Comparison of ENCODE assay signal across 26 cellular contexts in genomic region chr14:70730393-70730792, GRCh38.
DNase-seq lines count a peak whose midpoint lies in the region; ATAC-seq, FAIRE-seq and TF ChIP-seq lines count a peak whose summit lies in the region.
"Had no signal": no experiment of that assay in that cellular context is flagged by ENCODE, and none has a peak within 500 bp of the region (broad histone marks: within the 10 kb centered on the region; RNA-seq: fewer than 3 reads in every experiment).

No MANE protein-coding gene starts in this region.

- FAIRE-seq in HepG2 (lab: Jason Lieb, UNC), result no peak
- FAIRE-seq: A204.1, GM12878, GM12892, GM18507 had no signal

- H3K9ac ChIP-seq in HepG2 (ENCODE audit: insufficient read depth, low read depth, low read length), result no peak overlapping the region
- H3K9ac ChIP-seq: BLaER1 had no signal

- ATAC-seq in WTC11 (no peak), HepG2 (no peak), GM19455 (IDR thresholded peaks at IDR 0.05; ENCODE audit: unreplicated experiment) (no peak)
- ATAC-seq: GM12878 had no signal

- POLR2A ChIA-PET in WTC11 (lab: Charles Lee) (no interaction called here), HepG2 (lab: Yijun Ruan, JAX) (no interaction called here)

- intact Hi-C loops in HepG2 (cut with micrococcal nuclease; ENCODE audit: unreplicated experiment), result no loop called here

- H3K27ac ChIP-seq in HepG2 (ENCODE audit: extremely low read length, insufficient read depth, low read length), result no peak overlapping the region
- H3K27ac ChIP-seq: BLaER1 had no signal

- TF ChIP-seq EP300 in HepG2 (IDR thresholded peaks at IDR 0.05; ENCODE audit: low read depth in 2 of 2, low read length in 2 of 2), result no peak
- TF ChIP-seq EP300 in HepG2 (CRISPR knock-in tag; IDR thresholded peaks at IDR 0.05; ENCODE audit: borderline replicate concordance), result no peak

- H3K36me3 ChIP-seq in HepG2 (replicated peaks in 1 of 2; ENCODE audit: control insufficient read depth in 1 of 2, insufficient read depth in 2 of 2, low read length in 2 of 2), result peaks cover 9 to 47% of the 10 kb centered on the region in 2 experiments
- H3K36me3 ChIP-seq: BE2C had no signal

- peaks cover 54% of the 10 kb centered on the region for H3K36me3 Mint-ChIP-seq in WTC11
- H3K36me3 Mint-ChIP-seq in glutamatergic neuron (ENCODE audit: unreplicated experiment), result peaks cover 6% of the 10 kb centered on the region
- H3K36me3 Mint-ChIP-seq: CD14-positive monocyte had no signal

- H3K9me3 Mint-ChIP-seq in WTC11 (no peaks in the 10 kb centered on the region), glutamatergic neuron (ENCODE audit: unreplicated experiment) (peaks cover 8% of the 10 kb centered on the region)
- H3K9me3 Mint-ChIP-seq: CD4-positive, alpha-beta memory T cell; CD4-positive, CD25-positive, alpha-beta regulatory T cell; CD8-positive, alpha-beta memory T cell had no signal

- BruUV-seq in HepG2 (replicated peaks; lab: Mats Ljungman, UMichigan), result no TSS peak

- H3K4me1 Mint-ChIP-seq in WTC11 (no peaks in the 10 kb centered on the region), glutamatergic neuron (ENCODE audit: low read depth, unreplicated experiment) (peaks cover 18% of the 10 kb centered on the region)
- H3K4me1 Mint-ChIP-seq: CD14-positive monocyte; CD4-positive, alpha-beta memory T cell; CD4-positive, CD25-positive, alpha-beta regulatory T cell; CD8-positive, alpha-beta memory T cell had no signal

- in situ Hi-C loops in HepG2 (cut with HindIII; ENCODE audit: extremely low pct_ligation_motif_present, low pct_unique_long_range_greater_than_20kb), result no loop called here

- WGBS in HepG2 (ENCODE audit: low lambda C conversion rate), result 97% methylated on average over 11 of the region's 17 CpGs

- H3K9me3 ChIP-seq in HepG2 (ENCODE audit: low read length), result no peaks in the 10 kb centered on the region
- H3K9me3 ChIP-seq: BE2C, BLaER1 had no signal

- H3K27me3 Mint-ChIP-seq in WTC11 (ENCODE audit: low read depth) (no peaks in the 10 kb centered on the region), glutamatergic neuron (ENCODE audit: unreplicated experiment) (peaks cover 2% of the 10 kb centered on the region)
- H3K27me3 Mint-ChIP-seq: CD4-positive, alpha-beta memory T cell; CD4-positive, CD25-positive, alpha-beta regulatory T cell; CD8-positive, alpha-beta memory T cell had no signal

- CTCF ChIA-PET in WTC11 (lab: Charles Lee), result no interaction called here
- CTCF ChIA-PET in HepG2 (lab: Yijun Ruan, JAX; ENCODE audit: low intra/inter-chr PET ratio, low total read pairs), result no interaction called here

- no peak overlapping the region for H3K27ac Mint-ChIP-seq in WTC11
- no peak overlapping the region for H3K27ac Mint-ChIP-seq in glutamatergic neuron (ENCODE audit: unreplicated experiment)
- H3K27ac Mint-ChIP-seq: CD14-positive monocyte; CD4-positive, alpha-beta memory T cell; CD4-positive, CD25-positive, alpha-beta regulatory T cell; CD8-positive, alpha-beta memory T cell had no signal

- no peak for TF ChIP-seq RAD21 in HepG2 (CRISPR knock-in tag; IDR thresholded peaks at IDR 0.05)

- TF ChIP-seq CTCF in WTC11 (IDR thresholded peaks at IDR 0.05), result no peak
- TF ChIP-seq CTCF in HepG2 (CRISPR knock-in tag; IDR thresholded peaks at IDR 0.05), result no peak
- no peak for TF ChIP-seq CTCF in glutamatergic neuron (IDR thresholded peaks at IDR 0.05; ENCODE audit: partially characterized antibody, unreplicated experiment)

- H2AFZ ChIP-seq in HepG2 (ENCODE audit: low read length), result no peak overlapping the region

- H3K4me2 ChIP-seq in HepG2 (ENCODE audit: low read depth, low read length), result no peak overlapping the region
- H3K4me2 ChIP-seq: BLaER1 had no signal

- H4K20me1 ChIP-seq in HepG2 (ENCODE audit: insufficient read depth, low read length), result no peaks in the 10 kb centered on the region
- H4K20me1 ChIP-seq: BLaER1 had no signal

- H3K4me1 ChIP-seq in HepG2 (ENCODE audit: insufficient read depth, low read length), result no peaks in the 10 kb centered on the region

- H3K79me2 ChIP-seq in HepG2 (ENCODE audit: insufficient read depth, low read length), result no peaks in the 10 kb centered on the region

- H3K4me3 ChIP-seq in HepG2 (replicated peaks in 1 of 3; ENCODE audit: insufficient read depth in 1 of 3, low read depth in 2 of 3, low read length in 3 of 3), result no peak overlapping the region
- H3K4me3 ChIP-seq: BLaER1, GM12878 had no signal

- H3K4me3 Mint-ChIP-seq in WTC11, result no peak overlapping the region
- no peak overlapping the region for H3K4me3 Mint-ChIP-seq in glutamatergic neuron (ENCODE audit: unreplicated experiment)
- H3K4me3 Mint-ChIP-seq: CD14-positive monocyte; CD4-positive, alpha-beta memory T cell; CD4-positive, CD25-positive, alpha-beta regulatory T cell; CD8-positive, alpha-beta memory T cell had no signal

- no peaks in the 10 kb centered on the region for H3K27me3 ChIP-seq in HepG2 (ENCODE audit: control insufficient read depth in 1 of 2, insufficient read depth in 2 of 2, low read length in 2 of 2)
- H3K27me3 ChIP-seq: BE2C, BLaER1 had no signal

- TF ChIP-seq POLR2A in HepG2 (IDR thresholded peaks at IDR 0.05; ENCODE audit: insufficient read depth in 1 of 2, low read depth in 2 of 2, low read length in 2 of 2), result no peak

- DNase-seq in WTC11 (ENCODE audit: low spot score) (no peak), HepG2 (ENCODE audit: low spot score) (no peak), T-helper 2 cell (no peak), glutamatergic neuron (no peak)
- DNase-seq: 8988T; ACHN; BE2C; C1 segment of cervical spinal cord; CD4-positive, alpha-beta memory T cell; CD4-positive, CD25-positive, alpha-beta regulatory T cell; CD8-positive, alpha-beta memory T cell; COR-L47; DMS 273 treated with DMSO at 0.1 percent for 48 hours; DMS153; DMS53; DMS79; DND-41; EL; GDM1 had no signal

TF ChIP-seq in WTC11, 78 proteins besides CTCF, POLR2A, EP300 and RAD21:
- no peak for TF ChIP-seq SMAD4 (CRISPR knock-in tag; IDR thresholded peaks at IDR 0.05)
- 0 out of 2 replicates have a peak, but pooled peaks have one; percentile 27 for TF ChIP-seq RELA (CRISPR knock-in tag; IDR thresholded peaks at IDR 0.05; ENCODE audit: borderline replicate concordance)
TF ChIP-seq in WTC11: peak in this region for 1.

TF ChIP-seq in HepG2, 621 proteins besides CTCF, POLR2A, EP300 and RAD21:
- no peak for TF ChIP-seq HNRNPLL (IDR thresholded peaks at IDR 0.05; ENCODE audit: low read depth, low read length, poor library complexity, severe bottlenecking)
- TF ChIP-seq AGO2 (optimal IDR thresholded peaks at IDR 0.05; ENCODE audit: low read depth, low read length), result peak; percentile 23
- no peak for TF ChIP-seq ELF4 (CRISPR knock-in tag; IDR thresholded peaks at IDR 0.05; ENCODE audit: borderline replicate concordance)

Comparison
In these comparisons a context has a peak if more than half of its experiments do, and no peak if none do; other contexts are left out.
1. Of the 50 proteins assayed by ChIP-seq in both HepG2 and WTC11: peak only in HepG2: none; only in WTC11: RELA; in both: none; in neither: 49.